Comparison of ENCODE assay signal across 1 cellular context in the genomic region with DNA sequence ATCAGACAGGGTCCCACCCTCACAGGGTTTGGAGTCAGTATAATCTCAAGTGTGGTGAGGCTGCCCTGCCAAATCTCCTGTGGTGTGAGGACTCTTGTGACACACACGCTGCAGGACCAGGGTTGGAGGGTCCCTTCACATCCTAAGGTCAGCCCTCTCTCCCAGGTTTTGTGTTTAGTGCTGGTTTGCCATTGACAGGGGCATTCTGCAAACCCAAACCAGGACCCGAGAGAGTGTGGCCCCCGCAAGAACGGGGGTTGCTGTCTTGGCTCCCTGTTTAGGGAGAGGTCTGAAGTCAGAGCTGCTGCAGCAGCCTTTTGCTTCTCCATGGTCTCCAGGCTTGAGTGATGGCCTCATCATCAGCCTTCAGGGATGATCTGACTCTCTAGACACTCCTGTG.
TF ChIP-seq lines count a peak whose summit lies in the region.

No MANE protein-coding gene starts in this region.

TF ChIP-seq in HepG2, 621 proteins besides CTCF, POLR2A, EP300 and RAD21 (continued from another document):
- TF ChIP-seq, protein P1, sequence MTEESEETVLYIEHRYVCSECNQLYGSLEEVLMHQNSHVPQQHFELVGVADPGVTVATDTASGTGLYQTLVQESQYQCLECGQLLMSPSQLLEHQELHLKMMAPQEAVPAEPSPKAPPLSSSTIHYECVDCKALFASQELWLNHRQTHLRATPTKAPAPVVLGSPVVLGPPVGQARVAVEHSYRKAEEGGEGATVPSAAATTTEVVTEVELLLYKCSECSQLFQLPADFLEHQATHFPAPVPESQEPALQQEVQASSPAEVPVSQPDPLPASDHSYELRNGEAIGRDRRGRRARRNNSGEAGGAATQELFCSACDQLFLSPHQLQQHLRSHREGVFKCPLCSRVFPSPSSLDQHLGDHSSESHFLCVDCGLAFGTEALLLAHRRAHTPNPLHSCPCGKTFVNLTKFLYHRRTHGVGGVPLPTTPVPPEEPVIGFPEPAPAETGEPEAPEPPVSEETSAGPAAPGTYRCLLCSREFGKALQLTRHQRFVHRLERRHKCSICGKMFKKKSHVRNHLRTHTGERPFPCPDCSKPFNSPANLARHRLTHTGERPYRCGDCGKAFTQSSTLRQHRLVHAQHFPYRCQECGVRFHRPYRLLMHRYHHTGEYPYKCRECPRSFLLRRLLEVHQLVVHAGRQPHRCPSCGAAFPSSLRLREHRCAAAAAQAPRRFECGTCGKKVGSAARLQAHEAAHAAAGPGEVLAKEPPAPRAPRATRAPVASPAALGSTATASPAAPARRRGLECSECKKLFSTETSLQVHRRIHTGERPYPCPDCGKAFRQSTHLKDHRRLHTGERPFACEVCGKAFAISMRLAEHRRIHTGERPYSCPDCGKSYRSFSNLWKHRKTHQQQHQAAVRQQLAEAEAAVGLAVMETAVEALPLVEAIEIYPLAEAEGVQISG (CRISPR knock-in tag; IDR thresholded peaks at IDR 0.05) = no peak
- TF ChIP-seq NFATC3 (CRISPR knock-in tag; IDR thresholded peaks at IDR 0.05) (no peak), ZNF136 (CRISPR knock-in tag; IDR thresholded peaks at IDR 0.05; ENCODE audit: low read depth) (no peak), HNRNPL (IDR thresholded peaks at IDR 0.05; ENCODE audit: low read depth, low read length) (no peak), ZBTB7A (CRISPR knock-in tag; IDR thresholded peaks at IDR 0.05) (no peak), ZNF83 (CRISPR knock-in tag; IDR thresholded peaks at IDR 0.05; ENCODE audit: borderline replicate concordance) (no peak), NCOR1 (IDR thresholded peaks at IDR 0.05; ENCODE audit: borderline replicate concordance, low read length) (no peak), SSRP1 (CRISPR knock-in tag; IDR thresholded peaks at IDR 0.05) (no peak)
- TF ChIP-seq, protein P2, sequence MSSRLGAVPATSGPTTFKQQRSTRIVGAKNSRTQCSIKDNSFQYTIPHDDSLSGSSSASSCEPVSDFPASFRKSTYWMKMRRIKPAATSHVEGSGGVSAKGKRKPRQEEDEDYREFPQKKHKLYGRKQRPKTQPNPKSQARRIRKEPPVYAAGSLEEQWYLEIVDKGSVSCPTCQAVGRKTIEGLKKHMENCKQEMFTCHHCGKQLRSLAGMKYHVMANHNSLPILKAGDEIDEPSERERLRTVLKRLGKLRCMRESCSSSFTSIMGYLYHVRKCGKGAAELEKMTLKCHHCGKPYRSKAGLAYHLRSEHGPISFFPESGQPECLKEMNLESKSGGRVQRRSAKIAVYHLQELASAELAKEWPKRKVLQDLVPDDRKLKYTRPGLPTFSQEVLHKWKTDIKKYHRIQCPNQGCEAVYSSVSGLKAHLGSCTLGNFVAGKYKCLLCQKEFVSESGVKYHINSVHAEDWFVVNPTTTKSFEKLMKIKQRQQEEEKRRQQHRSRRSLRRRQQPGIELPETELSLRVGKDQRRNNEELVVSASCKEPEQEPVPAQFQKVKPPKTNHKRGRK (CRISPR knock-in tag; IDR thresholded peaks at IDR 0.05) = no peak
- TF ChIP-seq, protein P3, sequence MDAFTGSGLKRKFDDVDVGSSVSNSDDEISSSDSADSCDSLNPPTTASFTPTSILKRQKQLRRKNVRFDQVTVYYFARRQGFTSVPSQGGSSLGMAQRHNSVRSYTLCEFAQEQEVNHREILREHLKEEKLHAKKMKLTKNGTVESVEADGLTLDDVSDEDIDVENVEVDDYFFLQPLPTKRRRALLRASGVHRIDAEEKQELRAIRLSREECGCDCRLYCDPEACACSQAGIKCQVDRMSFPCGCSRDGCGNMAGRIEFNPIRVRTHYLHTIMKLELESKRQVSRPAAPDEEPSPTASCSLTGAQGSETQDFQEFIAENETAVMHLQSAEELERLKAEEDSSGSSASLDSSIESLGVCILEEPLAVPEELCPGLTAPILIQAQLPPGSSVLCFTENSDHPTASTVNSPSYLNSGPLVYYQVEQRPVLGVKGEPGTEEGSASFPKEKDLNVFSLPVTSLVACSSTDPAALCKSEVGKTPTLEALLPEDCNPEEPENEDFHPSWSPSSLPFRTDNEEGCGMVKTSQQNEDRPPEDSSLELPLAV (CRISPR knock-in tag; conservative IDR thresholded peaks at IDR 0.05; ENCODE audit: low read depth) = no peak
TF ChIP-seq in HepG2: peak in this region for 0.
